In genomic region chr2:201890447-201890846, GRCh38 we compare ENCODE assay signal across 25 cellular contexts.
DNase-seq lines count a peak whose midpoint lies in the region; ATAC-seq and TF ChIP-seq lines count a peak whose summit lies in the region.
"Had no signal": no experiment of that assay in that cellular context is flagged by ENCODE, and none has a peak within 500 bp of the region (broad histone marks: within the 10 kb centered on the region; RNA-seq: fewer than 3 reads in every experiment).

No MANE protein-coding gene starts in this region.

- TF ChIP-seq POLR2A in Peyer's patch (IDR thresholded peaks at IDR 0.05) = no peak

- H3K27ac Mint-ChIP-seq in WTC11 = 0 out of 2 replicates have a peak overlapping the region, but pooled peaks have one; percentile 10
- H3K27ac Mint-ChIP-seq: dendritic cell treated with granulocyte-macrophage colony-stimulating factor and Interleukin-4, amounts not matched to agents 40 ng/mL and 50 ng/mL, for 4 days; memory B cell; stimulated activated naive B cell treated with anti-CD40 and anti-IgM and Interleukin-4, amounts not matched to agents 10 μg/mL and 1 μg/mL and 100 μg/mL, for 72 hours had no signal

- no peaks in the 10 kb centered on the region for H3K36me3 ChIP-seq in lower lobe of right lung
- no peaks in the 10 kb centered on the region for H3K36me3 ChIP-seq in Peyer's patch
- H3K36me3 ChIP-seq: heart left ventricle, tibial nerve had no signal

- H3K9me3 Mint-ChIP-seq in WTC11 = no peaks in the 10 kb centered on the region
- H3K9me3 Mint-ChIP-seq: dendritic cell treated with granulocyte-macrophage colony-stimulating factor and Interleukin-4, amounts not matched to agents 40 ng/mL and 50 ng/mL, for 4 days; memory B cell; stimulated activated naive B cell treated with anti-CD40 and anti-IgM and Interleukin-4, amounts not matched to agents 10 μg/mL and 1 μg/mL and 100 μg/mL, for 72 hours had no signal

- H3K4me1 Mint-ChIP-seq in WTC11 = peaks cover 28% of the 10 kb centered on the region
- H3K4me1 Mint-ChIP-seq: memory B cell had no signal

- H3K9me3 ChIP-seq in lower lobe of right lung (no peaks in the 10 kb centered on the region), Peyer's patch (no peaks in the 10 kb centered on the region)
- H3K9me3 ChIP-seq: heart left ventricle, tibial nerve had no signal

- intact Hi-C loops in lower lobe of right lung (cut with DNase I) = no loop called here

- H3K27me3 Mint-ChIP-seq in WTC11 (ENCODE audit: low read depth) = no peaks in the 10 kb centered on the region

- H3K36me3 Mint-ChIP-seq in WTC11 = no peaks in the 10 kb centered on the region
- H3K36me3 Mint-ChIP-seq: memory B cell; stimulated activated naive B cell treated with anti-CD40 and anti-IgM and Interleukin-4, amounts not matched to agents 10 μg/mL and 1 μg/mL and 100 μg/mL, for 72 hours had no signal

- CTCF ChIA-PET in WTC11 (lab: Charles Lee) = no interaction called here

- TF ChIP-seq CTCF in WTC11 (IDR thresholded peaks at IDR 0.05) (no peak), fibroblast of villous mesenchyme (IDR thresholded peaks at IDR 0.05; ENCODE audit: insufficient read depth, low read depth, low read length) (no peak), lower lobe of right lung (IDR thresholded peaks at IDR 0.05) (no peak), Peyer's patch (IDR thresholded peaks at IDR 0.05) (no peak)

- DNase-seq in A172 (ENCODE audit: low spot score) (peak; percentile 32), HPDE6-E6E7 (ENCODE audit: extremely low spot score) (peak; percentile 21), WTC11 (ENCODE audit: low spot score) (no peak), fibroblast of villous mesenchyme (ENCODE audit: low read depth) (peak; percentile 44), lower lobe of right lung (no peak), Peyer's patch (no peak)
- no peak for DNase-seq in stimulated activated CD8-positive, alpha-beta memory T cell treated with anti-CD3 and anti-CD28 coated beads, Interleukin-4, amount 100 ng/mL, for 48 hours
- DNase-seq: 8988T; activated CD4-positive, alpha-beta T cell treated with anti-CD3 and anti-CD28 coated beads for 48 hours; activated CD8-positive, alpha-beta memory T cell treated with anti-CD3 and anti-CD28 coated beads, Interleukin-2, amount 50 U/mL, for 4 hours; activated gamma-delta T cell; C1 segment of cervical spinal cord; erythroblast; heart left ventricle; islet precursor cell; NCI-H2029; NCI-H510A; SIG-M5; stimulated activated naive B cell treated with anti-CD40 and anti-IgM and Interleukin-4, amounts not matched to agents 10 μg/mL and 1 μg/mL and 100 μg/mL, for 72 hours; T1000 had no signal

- no peak overlapping the region for H3K4me3 Mint-ChIP-seq in WTC11
- H3K4me3 Mint-ChIP-seq: dendritic cell treated with granulocyte-macrophage colony-stimulating factor and Interleukin-4, amounts not matched to agents 40 ng/mL and 50 ng/mL, for 4 days; memory B cell; stimulated activated naive B cell treated with anti-CD40 and anti-IgM and Interleukin-4, amounts not matched to agents 10 μg/mL and 1 μg/mL and 100 μg/mL, for 72 hours had no signal

- H3K4me3 ChIP-seq in fibroblast of villous mesenchyme (ENCODE audit: low read depth, low read length) (no peak overlapping the region), lower lobe of right lung (no peak overlapping the region), Peyer's patch (no peak overlapping the region)
- H3K4me3 ChIP-seq: heart left ventricle, tibial nerve had no signal

- no peak for ATAC-seq in WTC11
- ATAC-seq in lower lobe of right lung = no peak
- no peak for ATAC-seq in GM19395 (IDR thresholded peaks at IDR 0.05; ENCODE audit: unreplicated experiment)
- ATAC-seq: heart left ventricle; HepG2; stimulated activated naive B cell treated with anti-CD40 and anti-IgM and Interleukin-4, amounts not matched to agents 10 μg/mL and 1 μg/mL and 100 μg/mL, for 72 hours had no signal

- H3K4me1 ChIP-seq in lower lobe of right lung = peaks cover 5% of the 10 kb centered on the region
- no peaks in the 10 kb centered on the region for H3K4me1 ChIP-seq in Peyer's patch

- POLR2A ChIA-PET in WTC11 (lab: Charles Lee) = no interaction called here

- H3K27me3 ChIP-seq in lower lobe of right lung (ENCODE audit: low read depth) (peaks cover 24% of the 10 kb centered on the region), Peyer's patch (no peaks in the 10 kb centered on the region)
- H3K27me3 ChIP-seq: tibial nerve had no signal

- H3K27ac ChIP-seq in lower lobe of right lung (no peak overlapping the region), Peyer's patch (no peak overlapping the region)
- H3K27ac ChIP-seq: heart left ventricle, tibial nerve had no signal

TF ChIP-seq in WTC11, 78 proteins besides CTCF, POLR2A, EP300 and RAD21:
- TF ChIP-seq CDX4 (CRISPR knock-in tag; IDR thresholded peaks at IDR 0.05; ENCODE audit: borderline replicate concordance) (no peak), PRDM15 (CRISPR knock-in tag; IDR thresholded peaks at IDR 0.05) (no peak), CREB1 (CRISPR knock-in tag; IDR thresholded peaks at IDR 0.05) (no peak), IRF2 (CRISPR knock-in tag; IDR thresholded peaks at IDR 0.05; ENCODE audit: borderline replicate concordance, low read depth) (no peak), NR2C2 (CRISPR knock-in tag; IDR thresholded peaks at IDR 0.05) (no peak), NFATC4 (CRISPR knock-in tag; IDR thresholded peaks at IDR 0.05) (no peak), ELF4 (CRISPR knock-in tag; IDR thresholded peaks at IDR 0.05; ENCODE audit: low read depth) (no peak), CREM (CRISPR knock-in tag; IDR thresholded peaks at IDR 0.05) (no peak), FOXP1 (CRISPR knock-in tag; IDR thresholded peaks at IDR 0.05; ENCODE audit: borderline replicate concordance) (no peak), ZBTB21 (CRISPR knock-in tag; IDR thresholded peaks at IDR 0.05; ENCODE audit: borderline replicate concordance) (no peak), ZNF121 (CRISPR knock-in tag; IDR thresholded peaks at IDR 0.05) (no peak), ZNF671 (CRISPR knock-in tag; IDR thresholded peaks at IDR 0.05) (no peak), ZNF416 (CRISPR knock-in tag; IDR thresholded peaks at IDR 0.05) (no peak)
- TF ChIP-seq, protein P1, sequence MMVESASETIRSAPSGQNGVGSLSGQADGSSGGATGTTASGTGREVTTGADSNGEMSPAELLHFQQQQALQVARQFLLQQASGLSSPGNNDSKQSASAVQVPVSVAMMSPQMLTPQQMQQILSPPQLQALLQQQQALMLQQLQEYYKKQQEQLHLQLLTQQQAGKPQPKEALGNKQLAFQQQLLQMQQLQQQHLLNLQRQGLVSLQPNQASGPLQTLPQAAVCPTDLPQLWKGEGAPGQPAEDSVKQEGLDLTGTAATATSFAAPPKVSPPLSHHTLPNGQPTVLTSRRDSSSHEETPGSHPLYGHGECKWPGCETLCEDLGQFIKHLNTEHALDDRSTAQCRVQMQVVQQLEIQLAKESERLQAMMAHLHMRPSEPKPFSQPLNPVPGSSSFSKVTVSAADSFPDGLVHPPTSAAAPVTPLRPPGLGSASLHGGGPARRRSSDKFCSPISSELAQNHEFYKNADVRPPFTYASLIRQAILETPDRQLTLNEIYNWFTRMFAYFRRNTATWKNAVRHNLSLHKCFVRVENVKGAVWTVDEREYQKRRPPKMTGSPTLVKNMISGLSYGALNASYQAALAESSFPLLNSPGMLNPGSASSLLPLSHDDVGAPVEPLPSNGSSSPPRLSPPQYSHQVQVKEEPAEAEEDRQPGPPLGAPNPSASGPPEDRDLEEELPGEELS (CRISPR knock-in tag; IDR thresholded peaks at IDR 0.05) = no peak
TF ChIP-seq in WTC11: peak in this region for 0.

Comparison
In these comparisons a context has a peak if more than half of its experiments do, and no peak if none do; other contexts are left out.
1. DNase-seq: peak in A172 (single experiment), HPDE6-E6E7 (single experiment) and fibroblast of villous mesenchyme (single experiment); none in WTC11 (single experiment), lower lobe of right lung (single experiment), stimulated activated CD8-positive, alpha-beta memory T cell treated with anti-CD3 and anti-CD28 coated beads, Interleukin-4, amount 100 ng/mL, for 48 hours (single experiment) and Peyer's patch (0 of 3).